ENCODE assay signal across 18 cellular contexts in genomic region chr22:45744442-45744841, GRCh38.
DNase-seq lines count a peak whose midpoint lies in the region; ATAC-seq and TF ChIP-seq lines count a peak whose summit lies in the region.
"Had no signal": no experiment of that assay in that cellular context is flagged by ENCODE, and none has a peak within 500 bp of the region (broad histone marks: within the 10 kb centered on the region; RNA-seq: fewer than 3 reads in every experiment).

No MANE protein-coding gene starts in this region.

- no peaks in the 10 kb centered on the region for H3K27me3 Mint-ChIP-seq in activated T-cell treated with anti-CD3 and anti-CD28 coated beads, Interleukin-2, amount 50 U/mL, for 24 hours
- H3K27me3 Mint-ChIP-seq in activated T-cell treated with anti-CD3 and anti-CD28 coated beads, Interleukin-2, amount 50 U/mL, for 72 hours (ENCODE audit: low read depth): no peaks in the 10 kb centered on the region
- H3K27me3 Mint-ChIP-seq in nephron progenitor cell (ENCODE audit: low read depth, poor library complexity): no peaks in the 10 kb centered on the region

- H3K27ac Mint-ChIP-seq in activated T-cell treated with anti-CD3 and anti-CD28 coated beads, Interleukin-2, amount 50 U/mL, for 24 hours: peak overlapping the region; percentile 41
- H3K27ac Mint-ChIP-seq in activated T-cell treated with anti-CD3 and anti-CD28 coated beads, Interleukin-2, amount 50 U/mL, for 72 hours: no peak overlapping the region
- H3K27ac Mint-ChIP-seq in nephron progenitor cell: peak overlapping the region; percentile 87

- peaks cover 7% of the 10 kb centered on the region for H3K4me1 Mint-ChIP-seq in activated T-cell treated with anti-CD3 and anti-CD28 coated beads, Interleukin-2, amount 50 U/mL, for 24 hours (ENCODE audit: low read depth)
- H3K4me1 Mint-ChIP-seq in activated T-cell treated with anti-CD3 and anti-CD28 coated beads, Interleukin-2, amount 50 U/mL, for 72 hours (ENCODE audit: low read depth): peaks cover 4% of the 10 kb centered on the region
- H3K4me1 Mint-ChIP-seq in nephron progenitor cell: peaks cover 21% of the 10 kb centered on the region

- H3K4me3 Mint-ChIP-seq in activated T-cell treated with anti-CD3 and anti-CD28 coated beads, Interleukin-2, amount 50 U/mL, for 24 hours: no peak overlapping the region
- H3K4me3 Mint-ChIP-seq in activated T-cell treated with anti-CD3 and anti-CD28 coated beads, Interleukin-2, amount 50 U/mL, for 72 hours: no peak overlapping the region
- H3K4me3 Mint-ChIP-seq in nephron progenitor cell: no peak overlapping the region

- peak overlapping the region; percentile 63 for H3K27ac ChIP-seq in epithelial cell of prostate
- H3K27ac ChIP-seq: KMS-11, Peyer's patch had no signal

- no peaks in the 10 kb centered on the region for H3K9me3 Mint-ChIP-seq in activated T-cell treated with anti-CD3 and anti-CD28 coated beads, Interleukin-2, amount 50 U/mL, for 24 hours
- no peaks in the 10 kb centered on the region for H3K9me3 Mint-ChIP-seq in activated T-cell treated with anti-CD3 and anti-CD28 coated beads, Interleukin-2, amount 50 U/mL, for 72 hours
- peaks cover 3% of the 10 kb centered on the region for H3K9me3 Mint-ChIP-seq in nephron progenitor cell

- peaks cover 88% of the 10 kb centered on the region for H3K36me3 Mint-ChIP-seq in activated T-cell treated with anti-CD3 and anti-CD28 coated beads, Interleukin-2, amount 50 U/mL, for 24 hours (ENCODE audit: low read depth)
- H3K36me3 Mint-ChIP-seq in activated T-cell treated with anti-CD3 and anti-CD28 coated beads, Interleukin-2, amount 50 U/mL, for 72 hours (ENCODE audit: insufficient read depth in 2 of 2): peaks cover 7 to 24% of the 10 kb centered on the region in 2 donors
- H3K36me3 Mint-ChIP-seq in nephron progenitor cell (ENCODE audit: low read depth): peaks cover 71% of the 10 kb centered on the region

- TF ChIP-seq CTCF in nephron progenitor cell (IDR thresholded peaks at IDR 0.05): no peak

- ATAC-seq in activated T-cell treated with anti-CD3 and anti-CD28 coated beads, Interleukin-2, amount 50 U/mL, for 72 hours (replicated peaks in 1 of 2): no peak
- ATAC-seq in HG03095 (IDR thresholded peaks at IDR 0.05; ENCODE audit: unreplicated experiment): no peak
- no peak for ATAC-seq in GM19463 (IDR thresholded peaks at IDR 0.05; ENCODE audit: unreplicated experiment)
- ATAC-seq: HCT116 had no signal

- DNase-seq in activated T-cell treated with anti-CD3 and anti-CD28 coated beads, Interleukin-2, amount 50 U/mL, for 24 hours: no peak
- DNase-seq in activated T-cell treated with anti-CD3 and anti-CD28 coated beads, Interleukin-2, amount 50 U/mL, for 72 hours: no peak
- no peak for DNase-seq in epithelial cell of prostate (ENCODE audit: low read depth, low spot score)
- no peak for DNase-seq in nephron progenitor cell
- DNase-seq in NCI-H510A treated with DMSO at 0.1 percent for 48 hours (lab: John Stamatoyannopoulos, UW): no peak
- no peak for DNase-seq in iPS-NIHi11 (ENCODE audit: low spot score)
- DNase-seq: 8988T, C1 segment of cervical spinal cord, DMS153, NCI-H1092 treated with DMSO at 0.1 percent for 48 hours, NCI-H1694, NCI-H345, Peyer's patch, Right ventricle myocardium superior had no signal
